Comparison of ENCODE assay signal across 8 cellular contexts in genomic region chr19:2170987-2171348, GRCh38. TPM values are rescaled to one million over a fixed set of nuclear protein-coding genes. Genes with fewer than 3 reads are reported as not detected.
A peak's percentile ranks its signal among the peaks of the same experiment; 100 is the strongest.
DNase-seq lines count a peak whose midpoint lies in the region; ATAC-seq and TF ChIP-seq lines count a peak whose summit lies in the region.

No MANE protein-coding gene starts in this region.

- H3K27ac Mint-ChIP-seq in activated naive CD4-positive, alpha-beta T cell treated with anti-CD3 and anti-CD28 coated beads for 36 hours = peak overlapping the region; percentile 18

- no TSS peak for BruUV-seq in Panc1 (replicated peaks; lab: Mats Ljungman, UMichigan)

- peak overlapping the region; percentile 40; the same call in 1 of the 2 replicates for H3K9ac ChIP-seq in iPS-20b (ENCODE audit: low read depth, low read length)

- no peak for TF ChIP-seq POLR2A in thyroid gland (IDR thresholded peaks at IDR 0.05)

- no peaks in the 10 kb centered on the region for H3K9me3 ChIP-seq in Panc1 (ENCODE audit: control insufficient read depth, insufficient read depth, low read depth, low read length)
- H3K9me3 ChIP-seq in iPS-20b (ENCODE audit: insufficient read depth, low read depth, low read length) = no peaks in the 10 kb centered on the region
- no peaks in the 10 kb centered on the region for H3K9me3 ChIP-seq in thyroid gland

- peak overlapping the region; percentile 32 for H3K4me3 Mint-ChIP-seq in activated naive CD4-positive, alpha-beta T cell treated with anti-CD3 and anti-CD28 coated beads for 36 hours

- H3K27me3 Mint-ChIP-seq in activated naive CD4-positive, alpha-beta T cell treated with anti-CD3 and anti-CD28 coated beads for 36 hours (ENCODE audit: low read depth) = no peaks in the 10 kb centered on the region

- H3K9me3 Mint-ChIP-seq in activated naive CD4-positive, alpha-beta T cell treated with anti-CD3 and anti-CD28 coated beads for 36 hours = no peaks in the 10 kb centered on the region

- H3K36me3 Mint-ChIP-seq in activated naive CD4-positive, alpha-beta T cell treated with anti-CD3 and anti-CD28 coated beads for 36 hours (ENCODE audit: low read depth) = peaks cover 15% of the 10 kb centered on the region

- CTCF ChIA-PET in activated naive CD4-positive, alpha-beta T cell treated with anti-CD3 and anti-CD28 coated beads for 36 hours (lab: Charles Lee) = interaction anchor here (0.6 kb wide), 1 partner anchor 143 kb away, joined by 7 read pairs; no protein-coding TSS in a partner anchor
- CTCF ChIA-PET in Panc1 (lab: Charles Lee) = no interaction called here

- in situ Hi-C loops in Panc1 (cut with HindIII; ENCODE audit: low pct_unique_long_range_greater_than_20kb, low sequenced_read_pairs) = no loop called here
- in situ Hi-C loops in KBM-7 (cut with MboI; ENCODE audit: low pct_unique_long_range_greater_than_20kb, low sequenced_read_pairs) = no loop called here

- TF ChIP-seq CTCF in Panc1 (IDR thresholded peaks at IDR 0.05) (no peak), thyroid gland (IDR thresholded peaks at IDR 0.05) (no peak)

- H3K36me3 ChIP-seq in Panc1 (ENCODE audit: control insufficient read depth, insufficient read depth, low read length) = no peaks in the 10 kb centered on the region
- H3K36me3 ChIP-seq in iPS-20b (ENCODE audit: insufficient read depth, low read depth, low read length) = no peaks in the 10 kb centered on the region
- no peaks in the 10 kb centered on the region for H3K36me3 ChIP-seq in thyroid gland

- H3K4me1 ChIP-seq in Panc1 (ENCODE audit: control insufficient read depth, insufficient read depth, low read length) (peaks cover 46% of the 10 kb centered on the region), iPS-20b (ENCODE audit: insufficient read depth, low read length) (peaks cover 15% of the 10 kb centered on the region), thyroid gland (peaks cover 49 to 62% of the 10 kb centered on the region in 2 donors)

- H3K4me1 Mint-ChIP-seq in activated naive CD4-positive, alpha-beta T cell treated with anti-CD3 and anti-CD28 coated beads for 36 hours (ENCODE audit: low read depth) = peaks cover 54% of the 10 kb centered on the region

- intact Hi-C loops in activated naive CD4-positive, alpha-beta T cell treated with anti-CD3 and anti-CD28 coated beads for 36 hours (cut with micrococcal nuclease) = loop anchor here (2.0 kb wide), 1 partner anchor 20 kb away; the partner anchor contains the start of gene AP3D1
- intact Hi-C loops in Panc1 (cut with micrococcal nuclease; ENCODE audit: unreplicated experiment) = no loop called here
- intact Hi-C loops in thyroid gland (cut with DNase I) = no loop called here

- ATAC-seq in Panc1 (no peak), GM21723 (IDR thresholded peaks at IDR 0.05; ENCODE audit: unreplicated experiment) (no peak)

- H3K27me3 ChIP-seq in Panc1 (ENCODE audit: control insufficient read depth, insufficient read depth, low read length) (no peaks in the 10 kb centered on the region), iPS-20b (ENCODE audit: insufficient read depth, low read length) (no peaks in the 10 kb centered on the region), thyroid gland (no peaks in the 10 kb centered on the region)

- peak overlapping the region; percentile 83 for H3K27ac ChIP-seq in Panc1 (ENCODE audit: low read length)
- H3K27ac ChIP-seq in iPS-20b (ENCODE audit: low read length) = no peak overlapping the region
- H3K27ac ChIP-seq in thyroid gland = peak overlapping the region; percentile 4 to 91 (median 25)

- POLR2A ChIA-PET in Panc1 (lab: Charles Lee) = no interaction called here

- no peak overlapping the region for H3K4me3 ChIP-seq in Panc1 (ENCODE audit: low read depth in 2 of 2, low read length in 2 of 2)
- peak overlapping the region; percentile 36 for H3K4me3 ChIP-seq in iPS-20b (ENCODE audit: low read length)
- H3K4me3 ChIP-seq in thyroid gland (replicated peaks in 1 of 3) = no peak overlapping the region

- 72 to 80% methylated on average over 5 of the region's 5 CpGs for WGBS in thyroid gland, 2 donors

- no peak for DNase-seq in activated naive CD4-positive, alpha-beta T cell treated with anti-CD3 and anti-CD28 coated beads for 36 hours
- no peak for DNase-seq in activated naive CD4-positive, alpha-beta T cell (lab: John Stamatoyannopoulos, UW)
- DNase-seq in Panc1 (ENCODE audit: low read depth, low spot score) = no peak
- DNase-seq in thyroid gland = no peak
- DNase-seq in stimulated activated CD4-positive, alpha-beta T cell treated with anti-CD3 and anti-CD28 coated beads, Interleukin-2, amount 100 ng/mL, for 48 hours = no peak
- no peak for DNase-seq in KBM-7

RNA-seq across cellular contexts. Expression of gene DOT1L, which starts 7.2 kb away (rescaled TPM):
- total RNA-seq in activated naive CD4-positive, alpha-beta T cell treated with anti-CD3 and anti-CD28 coated beads for 36 hours = 10 to 100 TPM; 48.7 to 55.0 TPM
- total RNA-seq in Panc1 (2021; ENCODE audit: unreplicated experiment) = 27.3 TPM
- polyA plus RNA-seq in Panc1 (2012; ENCODE audit: insufficient read length) = 19.6 TPM
- total RNA-seq in thyroid gland = 10 to 100 TPM; 10.2 to 31.1 (median 17.2) TPM

RNA-seq across cellular contexts. Expression of gene AP3D1, which starts 19.6 kb away (rescaled TPM):
- total RNA-seq in activated naive CD4-positive, alpha-beta T cell treated with anti-CD3 and anti-CD28 coated beads for 36 hours = 10 to 100 TPM; 60.5 to 64.2 TPM
- 167 TPM for total RNA-seq in Panc1 (2021; ENCODE audit: unreplicated experiment)
- polyA plus RNA-seq in Panc1 (2012; ENCODE audit: insufficient read length) = 172 TPM
- 100 to 1,000 TPM in 3 of 4 donors, 10 to 100 TPM in 1; 62.5 to 121 (median 118) TPM for total RNA-seq in thyroid gland
